In genomic region chr10:5343979-5344378, GRCh38 we compare ENCODE assay signal across 36 cellular contexts. TPM values are rescaled to one million over a fixed set of nuclear protein-coding genes. Genes with fewer than 3 reads are reported as not detected.
"Had no signal": no experiment of that assay in that cellular context is flagged by ENCODE, and none has a peak within 500 bp of the region (broad histone marks: within the 10 kb centered on the region; RNA-seq: fewer than 3 reads in every experiment).

No MANE protein-coding gene starts in this region.

- H3K9me3 ChIP-seq: adrenal gland, Peyer's patch had no signal

- H3K36me3 ChIP-seq: adrenal gland, brain microvascular endothelial cell, Peyer's patch had no signal

- H3K4me3 ChIP-seq: adrenal gland, K562, Peyer's patch, SK-N-MC had no signal

- DNase-seq: activated CD4-positive, alpha-beta T cell treated with anti-CD3 and anti-CD28 coated beads, Interleukin-2, amount 10 ng/mL, durations not matched to agents 7 days and 5 days; activated CD4-positive, alpha-beta T cell treated with anti-CD3 and anti-CD28 coated beads, Interleukin-2, amount 50 U/mL, for 48 hours; activated CD8-positive, alpha-beta memory T cell treated with anti-CD3 and anti-CD28 coated beads, Interleukin-2, amount 50 U/mL, for 4 hours; activated CD8-positive, alpha-beta T cell treated with anti-CD3 and anti-CD28 coated beads, Interleukin-2, amount 10 ng/mL, durations not matched to agents 7 days and 5 days; activated gamma-delta T cell treated with Interleukin-2 at 50 U/mL for 16 hours; activated T-cell treated with anti-CD3 and anti-CD28 coated beads for 4 hours; activated T-cell treated with anti-CD3 and anti-CD28 coated beads, Interleukin-2, amount 50 U/mL, for 4 hours; adrenal gland; brain microvascular endothelial cell; central memory CD4-positive, alpha-beta T cell; NCI-H1105; NCI-H1417 treated with DMSO at 0.1 percent for 48 hours; NCI-H187 treated with DMSO at 0.1 percent for 48 hours; NCI-H2081; NCI-H2171 treated with DMSO at 0.1 percent for 48 hours; NCI-H2227 treated with DMSO at 0.1 percent for 48 hours; NCI-H446; NCI-H510A treated with DMSO at 0.1 percent for 48 hours; NCI-H526 treated with DMSO at 0.1 percent for 48 hours; NK-92 treated with Interleukin-12 subunit alpha and Interleukin-12 subunit beta, amount 100 ng/mL, for 24 hours; PC-3; Peyer's patch; SIG-M5; T1000 had no signal

- H3K27me3 ChIP-seq: adrenal gland, brain microvascular endothelial cell, Peyer's patch had no signal

- H3K27ac ChIP-seq: adrenal gland, brain microvascular endothelial cell, Peyer's patch, RWPE1, SK-N-MC had no signal

- H3K4me1 ChIP-seq: adrenal gland, Peyer's patch had no signal

RNA-seq across cellular contexts. Expression of gene UCN3, which starts 20.8 kb away (rescaled TPM):
- total RNA-seq: activated CD4-positive, alpha-beta T cell treated with anti-CD3 and anti-CD28 coated beads for 36 hours; activated CD4-positive, alpha-beta T cell treated with anti-CD3 and anti-CD28 coated beads, Interleukin-2, amount 10 ng/mL, durations not matched to agents 7 days and 5 days; activated CD8-positive, alpha-beta T cell treated with anti-CD3 and anti-CD28 coated beads, Interleukin-2, amount 10 ng/mL, durations not matched to agents 7 days and 5 days; activated naive CD4-positive, alpha-beta T cell treated with anti-CD3 and anti-CD28 coated beads for 36 hours; activated naive CD4-positive, alpha-beta T cell treated with anti-CD3 and anti-CD28 coated beads, Interleukin-2, amount 50 U/mL, for 72 hours; activated T-cell treated with anti-CD3 and anti-CD28 coated beads, Interleukin-2, amount 50 U/mL, for 4 hours; activated T-helper 1 cell treated with anti-CD3 and anti-CD28 coated beads, Interleukin-12 subunit alpha, Interleukin-12 subunit beta, Interleukin-2, Interleukin-4 antibody, amounts not matched to agents 30 ng/mL and 10 ng/mL and 1 ng/mL, durations not matched to agents 14 hours and 24 hours and 36 hours; K562; M059J; PC-3; Right ventricle myocardium inferior; T-helper 1 cell treated with Interleukin-12 subunit alpha and Interleukin-12 subunit beta and Interleukin-4 antibody, amounts not matched to agents 30 ng/mL and 1 ng/mL, for 36 hours; T-helper 2 cell treated with Interferon-gamma antibody and Interleukin-4, amounts not matched to agents 100 ng/mL and 5 ng/mL, for 36 hours; WTC11 had no signal
- polyA plus RNA-seq: K562 had no signal
